ENCODE assay signal across 1 cellular context in genomic region chr4:157127571-157127970, GRCh38.
TF ChIP-seq lines count a peak whose summit lies in the region.

No MANE protein-coding gene starts in this region.

TF ChIP-seq in H1, 55 proteins besides CTCF, POLR2A, EP300 and RAD21:
- TF ChIP-seq GTF2F1 (IDR thresholded peaks at IDR 0.05; ENCODE audit: borderline replicate concordance, low read depth, low read length) (no peak), TBP (IDR thresholded peaks at IDR 0.05; ENCODE audit: low read depth, low read length) (no peak), BRCA1 (IDR thresholded peaks at IDR 0.05; ENCODE audit: low read depth, low read length) (no peak), GABPA (IDR thresholded peaks at IDR 0.05; ENCODE audit: borderline replicate concordance, insufficient read depth, low read length) (no peak), SRF (IDR thresholded peaks at IDR 0.05; ENCODE audit: low read depth, low read length) (no peak), RBBP5 (IDR thresholded peaks at IDR 0.05; ENCODE audit: borderline replicate concordance, low read depth, low read length) (no peak), BACH1 (IDR thresholded peaks at IDR 0.05; ENCODE audit: low read length) (no peak), CHD7 (IDR thresholded peaks at IDR 0.05; ENCODE audit: insufficient replicate concordance, low read length) (no peak), NRF1 (IDR thresholded peaks at IDR 0.05; ENCODE audit: low read depth, low read length) (no peak), SP4 (IDR thresholded peaks at IDR 0.05; ENCODE audit: low read length) (no peak), TEAD4 (IDR thresholded peaks at IDR 0.05; ENCODE audit: low read depth, low read length) (no peak; the same call in 1 of the 2 replicates)
